11 cellular contexts compared by ENCODE assay signal in the genomic region with DNA sequence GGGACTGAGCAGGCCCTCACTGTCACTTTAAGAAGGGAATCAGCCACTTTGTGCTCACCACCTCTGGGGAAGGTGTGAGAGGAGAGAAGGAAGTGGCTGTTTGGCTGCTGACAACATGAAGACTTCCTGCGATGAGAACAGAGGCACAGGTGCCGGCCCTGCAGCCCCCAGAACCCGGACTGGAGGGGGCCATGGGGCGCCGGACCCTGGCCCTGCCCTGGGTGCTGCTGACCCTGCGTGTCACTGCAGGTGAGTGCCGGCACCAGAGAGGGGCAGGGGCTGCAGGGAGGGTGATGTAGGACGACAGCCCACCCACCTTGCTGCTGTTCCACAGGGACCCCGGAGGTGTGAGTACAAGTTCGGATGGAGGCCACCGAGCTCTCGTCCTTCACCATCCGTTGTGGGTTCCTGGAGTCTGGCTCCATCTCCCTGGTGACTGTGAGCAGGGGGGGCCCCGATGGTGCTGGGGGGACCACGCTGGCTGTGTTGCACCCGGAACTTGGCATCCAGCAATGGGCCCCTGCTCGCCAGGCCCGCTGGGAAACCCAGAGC. TPM values are rescaled to one million over a fixed set of nuclear protein-coding genes. Genes with fewer than 3 reads are reported as not detected.
DNase-seq lines count a peak whose midpoint lies in the region; ATAC-seq and TF ChIP-seq lines count a peak whose summit lies in the region.
"Not testable (repeated sequence)": the region's sequence is repeated elsewhere in the genome, so short reads cannot be mapped to it uniquely, and the experiment has no call there.
"Had no signal": no experiment of that assay in that cellular context is flagged by ENCODE, and none has a peak within 500 bp of the region (broad histone marks: within the 10 kb centered on the region; RNA-seq: fewer than 3 reads in every experiment).

No MANE protein-coding gene starts in this region.

- 100% methylated on average over 2 of the region's 18 CpGs for WGBS in right lobe of liver (ENCODE audit: insufficient coverage, low coverage, low lambda C conversion rate, missing lambda C conversion rate)

- peaks cover 5 to 27% (median 14%) of the 10 kb centered on the region in 4 donors for H3K4me1 Mint-ChIP-seq in CD4-positive, alpha-beta memory T cell
- H3K4me1 Mint-ChIP-seq in activated CD4-positive, alpha-beta memory T cell treated with anti-CD3 and anti-CD28 coated beads, Interleukin-2, amount 10 ng/mL, durations not matched to agents 7 days and 5 days: peaks cover 27% of the 10 kb centered on the region
- peaks cover 36% of the 10 kb centered on the region for H3K4me1 Mint-ChIP-seq in activated naive CD4-positive, alpha-beta T cell treated with anti-CD3 and anti-CD28 coated beads, Interleukin-2, amount 50 U/mL, for 24 hours
- peaks cover 46% of the 10 kb centered on the region for H3K4me1 Mint-ChIP-seq in central memory CD8-positive, alpha-beta T cell
- peaks cover 32 to 34% of the 10 kb centered on the region in 2 donors for H3K4me1 Mint-ChIP-seq in natural killer cell treated with Interleukin-12 subunit alpha and Interleukin-12 subunit beta and Interleukin-15 and Interleukin-18, amount 100 ng/mL, for 72 hours (ENCODE audit: low read depth in 2 of 2)

- intact Hi-C loops in CD4-positive, alpha-beta memory T cell (cut with micrococcal nuclease); right lobe of liver (cut with DNase I): not testable (repeated sequence)

- H3K36me3 ChIP-seq in CD4-positive, alpha-beta memory T cell (ENCODE audit: insufficient read depth, low read length): peaks cover 51% of the 10 kb centered on the region
- H3K36me3 ChIP-seq in KOPT-K1 (ENCODE audit: insufficient read depth, low read length) (peaks cover 100% of the 10 kb centered on the region), right lobe of liver (peaks cover 0 to 86% (median 29%) of the 10 kb centered on the region in 4 donors)

- ATAC-seq in central memory CD8-positive, alpha-beta T cell (replicated peaks; ENCODE audit: extremely low read depth, poor library complexity, severe bottlenecking): peak; percentile 99
- peak in 3 of 4 donors; percentile 22 to 42 (median 22) for ATAC-seq in right lobe of liver
- peak; percentile 72 to 87 for ATAC-seq in natural killer cell treated with Interleukin-12 subunit alpha and Interleukin-12 subunit beta and Interleukin-15 and Interleukin-18, amount 100 ng/mL, for 72 hours
- ATAC-seq in stimulated activated naive CD8-positive, alpha-beta T cell treated with anti-CD3 and anti-CD28 coated beads, Interleukin-15, Interleukin-2, amounts not matched to agents 100 U/mL and 50 U/mL, for 24 hours: peak; percentile 47

- not testable (repeated sequence) for TF ChIP-seq CTCF in right lobe of liver (IDR thresholded peaks at IDR 0.05)

- peaks cover 20% of the 10 kb centered on the region for H3K4me1 ChIP-seq in CD4-positive, alpha-beta memory T cell (ENCODE audit: insufficient read depth, low read length)
- not testable (repeated sequence) for H3K4me1 ChIP-seq in right lobe of liver

- peak overlapping the region in 1 of 2 donors; percentile 35 for H3K4me3 ChIP-seq in CD4-positive, alpha-beta memory T cell (ENCODE audit: low read length in 2 of 2)
- not testable (repeated sequence) for H3K4me3 ChIP-seq in right lobe of liver

- not testable (repeated sequence) for H3K27ac ChIP-seq in CD4-positive, alpha-beta memory T cell (ENCODE audit: low read depth, low read length); right lobe of liver
- H3K27ac ChIP-seq in KOPT-K1 (ENCODE audit: low read depth, low read length, poor library complexity, severe bottlenecking): peak overlapping the region; percentile 45

- not testable (repeated sequence) for DNase-seq in CD4-positive, alpha-beta memory T cell; activated CD4-positive, alpha-beta memory T cell treated with anti-CD3 and anti-CD28 coated beads, Interleukin-2, amount 10 ng/mL, durations not matched to agents 7 days and 5 days; right lobe of liver; natural killer cell treated with Interleukin-12 subunit alpha and Interleukin-12 subunit beta and Interleukin-15 and Interleukin-18, amount 100 ng/mL, for 72 hours (ENCODE audit: low spot score); stimulated activated naive CD8-positive, alpha-beta T cell treated with anti-CD3 and anti-CD28 coated beads, Interleukin-15, Interleukin-2, amounts not matched to agents 100 U/mL and 50 U/mL, for 24 hours
- peak in 1 of 2 donors; percentile 33 for DNase-seq in central memory CD8-positive, alpha-beta T cell (ENCODE audit: low spot score in 2 of 2)

- peaks cover 22 to 54% of the 10 kb centered on the region in 2 donors for H3K36me3 Mint-ChIP-seq in CD4-positive, alpha-beta memory T cell
- H3K36me3 Mint-ChIP-seq in activated CD4-positive, alpha-beta memory T cell treated with anti-CD3 and anti-CD28 coated beads, Interleukin-2, amount 10 ng/mL, durations not matched to agents 7 days and 5 days (ENCODE audit: low read depth): peaks cover 57% of the 10 kb centered on the region
- H3K36me3 Mint-ChIP-seq in activated naive CD4-positive, alpha-beta T cell treated with anti-CD3 and anti-CD28 coated beads, Interleukin-2, amount 50 U/mL, for 24 hours: peaks cover 20% of the 10 kb centered on the region
- peaks cover 50% of the 10 kb centered on the region for H3K36me3 Mint-ChIP-seq in central memory CD8-positive, alpha-beta T cell (ENCODE audit: insufficient read depth)
- peaks cover 12% of the 10 kb centered on the region for H3K36me3 Mint-ChIP-seq in natural killer cell treated with Interleukin-12 subunit alpha and Interleukin-12 subunit beta and Interleukin-15 and Interleukin-18, amount 100 ng/mL, for 72 hours

- H3K27me3 Mint-ChIP-seq in CD4-positive, alpha-beta memory T cell; activated CD4-positive, alpha-beta memory T cell treated with anti-CD3 and anti-CD28 coated beads, Interleukin-2, amount 10 ng/mL, durations not matched to agents 7 days and 5 days; activated naive CD4-positive, alpha-beta T cell treated with anti-CD3 and anti-CD28 coated beads, Interleukin-2, amount 50 U/mL, for 24 hours; central memory CD8-positive, alpha-beta T cell; natural killer cell treated with Interleukin-12 subunit alpha and Interleukin-12 subunit beta and Interleukin-15 and Interleukin-18, amount 100 ng/mL, for 72 hours: not testable (repeated sequence)

- H3K9me3 Mint-ChIP-seq in CD4-positive, alpha-beta memory T cell; activated CD4-positive, alpha-beta memory T cell treated with anti-CD3 and anti-CD28 coated beads, Interleukin-2, amount 10 ng/mL, durations not matched to agents 7 days and 5 days; activated naive CD4-positive, alpha-beta T cell treated with anti-CD3 and anti-CD28 coated beads, Interleukin-2, amount 50 U/mL, for 24 hours; central memory CD8-positive, alpha-beta T cell; natural killer cell treated with Interleukin-12 subunit alpha and Interleukin-12 subunit beta and Interleukin-15 and Interleukin-18, amount 100 ng/mL, for 72 hours: not testable (repeated sequence)

- H3K27me3 ChIP-seq in CD4-positive, alpha-beta memory T cell (ENCODE audit: insufficient read depth, low read length); right lobe of liver: not testable (repeated sequence)

- TF ChIP-seq POLR2A in right lobe of liver (IDR thresholded peaks at IDR 0.05): not testable (repeated sequence)

- H3K4me3 Mint-ChIP-seq in CD4-positive, alpha-beta memory T cell: peak overlapping the region in 6 of 8 donors; percentile 5 to 67 (median 55)
- H3K4me3 Mint-ChIP-seq in activated CD4-positive, alpha-beta memory T cell treated with anti-CD3 and anti-CD28 coated beads, Interleukin-2, amount 10 ng/mL, durations not matched to agents 7 days and 5 days: not testable (repeated sequence)
- H3K4me3 Mint-ChIP-seq in activated naive CD4-positive, alpha-beta T cell treated with anti-CD3 and anti-CD28 coated beads, Interleukin-2, amount 50 U/mL, for 24 hours: peak overlapping the region; percentile 73
- H3K4me3 Mint-ChIP-seq in central memory CD8-positive, alpha-beta T cell: peak overlapping the region; percentile 90
- peak overlapping the region; percentile 85 for H3K4me3 Mint-ChIP-seq in natural killer cell treated with Interleukin-12 subunit alpha and Interleukin-12 subunit beta and Interleukin-15 and Interleukin-18, amount 100 ng/mL, for 72 hours

- H3K9me3 ChIP-seq in CD4-positive, alpha-beta memory T cell (ENCODE audit: control insufficient read depth in 1 of 2, low read length in 2 of 2); KOPT-K1 (ENCODE audit: insufficient read depth, low read length, poor library complexity, severe bottlenecking); right lobe of liver: not testable (repeated sequence)

- POLR2A ChIA-PET in CD4-positive, alpha-beta memory T cell (lab: Charles Lee; ENCODE audit: partially characterized antibody); activated CD4-positive, alpha-beta memory T cell treated with anti-CD3 and anti-CD28 coated beads, Interleukin-2, amount 10 ng/mL, durations not matched to agents 7 days and 5 days (lab: Charles Lee): not testable (repeated sequence)

- CTCF ChIA-PET in CD4-positive, alpha-beta memory T cell (lab: Charles Lee; ENCODE audit: partially characterized antibody); activated CD4-positive, alpha-beta memory T cell treated with anti-CD3 and anti-CD28 coated beads, Interleukin-2, amount 10 ng/mL, durations not matched to agents 7 days and 5 days (lab: Charles Lee): not testable (repeated sequence)

- peak overlapping the region in 4 of 7 donors; percentile 29 to 79 (median 44) for H3K27ac Mint-ChIP-seq in CD4-positive, alpha-beta memory T cell
- H3K27ac Mint-ChIP-seq in activated CD4-positive, alpha-beta memory T cell treated with anti-CD3 and anti-CD28 coated beads, Interleukin-2, amount 10 ng/mL, durations not matched to agents 7 days and 5 days: peak overlapping the region; percentile 64
- not testable (repeated sequence) for H3K27ac Mint-ChIP-seq in activated naive CD4-positive, alpha-beta T cell treated with anti-CD3 and anti-CD28 coated beads, Interleukin-2, amount 50 U/mL, for 24 hours
- H3K27ac Mint-ChIP-seq in central memory CD8-positive, alpha-beta T cell (ENCODE audit: low read depth): peak overlapping the region; percentile 94
- H3K27ac Mint-ChIP-seq in natural killer cell treated with Interleukin-12 subunit alpha and Interleukin-12 subunit beta and Interleukin-15 and Interleukin-18, amount 100 ng/mL, for 72 hours: peak overlapping the region; percentile 92 to 98

RNA-seq across cellular contexts. Expression of a gene that starts 5.6 kb away (rescaled TPM):
- 100 to 1,000 TPM; 104 to 117 TPM for total RNA-seq in CD4-positive, alpha-beta memory T cell
- 1 to 10 TPM; 1.1 to 5.2 TPM for polyA plus RNA-seq in CD4-positive, alpha-beta memory T cell
- total RNA-seq in activated CD4-positive, alpha-beta memory T cell treated with anti-CD3 and anti-CD28 coated beads, Interleukin-2, amount 10 ng/mL, durations not matched to agents 7 days and 5 days: 10 to 100 TPM; 39.8 to 40.6 TPM
- 10 to 100 TPM; 12.0 to 36.2 (median 22.7) TPM for total RNA-seq in right lobe of liver
- total RNA-seq in natural killer cell treated with Interleukin-12 subunit alpha and Interleukin-12 subunit beta and Interleukin-15 and Interleukin-18, amount 100 ng/mL, for 72 hours: 10 to 100 TPM; 48.4 to 94.8 TPM

RNA-seq across cellular contexts. Expression of a gene that starts 21.0 kb away (rescaled TPM):
- 1 to 10 TPM; 5.7 to 5.8 TPM for total RNA-seq in CD4-positive, alpha-beta memory T cell
- polyA plus RNA-seq in CD4-positive, alpha-beta memory T cell: under 1 TPM in 1 of 2 donors, not detected in 1; 0.32 TPM
- 1 to 10 TPM; 1.3 to 1.5 TPM for total RNA-seq in activated CD4-positive, alpha-beta memory T cell treated with anti-CD3 and anti-CD28 coated beads, Interleukin-2, amount 10 ng/mL, durations not matched to agents 7 days and 5 days
- total RNA-seq in right lobe of liver: 1 to 10 TPM; 1.4 to 7.1 (median 4.0) TPM
- total RNA-seq in natural killer cell treated with Interleukin-12 subunit alpha and Interleukin-12 subunit beta and Interleukin-15 and Interleukin-18, amount 100 ng/mL, for 72 hours: 1 to 10 TPM; 3.7 to 6.8 TPM
- total RNA-seq: RPMI7951 had no signal

RNA-seq across cellular contexts. Expression of a gene that starts 44.8 kb away (rescaled TPM):
- not detected for total RNA-seq in CD4-positive, alpha-beta memory T cell
- polyA plus RNA-seq in CD4-positive, alpha-beta memory T cell: 1 to 10 TPM; 6.3 to 9.9 TPM
- total RNA-seq in activated CD4-positive, alpha-beta memory T cell treated with anti-CD3 and anti-CD28 coated beads, Interleukin-2, amount 10 ng/mL, durations not matched to agents 7 days and 5 days: not detected
- not detected for total RNA-seq in right lobe of liver
- not detected for total RNA-seq in natural killer cell treated with Interleukin-12 subunit alpha and Interleukin-12 subunit beta and Interleukin-15 and Interleukin-18, amount 100 ng/mL, for 72 hours
- total RNA-seq: Caco-2, M059J, RPMI7951 had no signal

Comparison
In these comparisons a context has a peak if more than half of its experiments do, and no peak if none do; other contexts are left out.
1. ATAC-seq: peak in every context shown above with its lines; median percentile 99 in central memory CD8-positive, alpha-beta T cell; 80 in natural killer cell treated with Interleukin-12 subunit alpha and Interleukin-12 subunit beta and Interleukin-15 and Interleukin-18, amount 100 ng/mL, for 72 hours; 47 in stimulated activated naive CD8-positive, alpha-beta T cell treated with anti-CD3 and anti-CD28 coated beads, Interleukin-15, Interleukin-2, amounts not matched to agents 100 U/mL and 50 U/mL, for 24 hours; 22 in right lobe of liver.